ENCODE assay signal across 28 cellular contexts in the genomic region with DNA sequence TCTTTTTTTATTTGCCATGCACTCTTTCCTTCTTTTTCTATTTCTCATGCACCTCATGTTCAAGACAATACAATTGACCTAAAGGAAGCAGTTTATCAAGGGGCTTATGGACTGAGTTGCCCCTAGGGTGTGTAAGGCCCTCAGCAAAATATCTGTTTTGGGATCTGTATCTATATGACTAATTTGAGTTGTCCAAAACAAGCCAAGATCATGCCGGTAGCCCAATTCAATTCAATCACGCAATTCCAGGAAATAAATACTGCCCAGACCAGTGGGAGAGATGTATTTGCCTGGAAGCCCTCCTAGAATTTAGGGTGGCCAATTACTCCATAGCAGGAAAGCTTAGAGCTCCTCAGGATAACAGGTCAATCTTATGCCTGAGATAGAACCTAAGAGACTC.
"Had no signal": no experiment of that assay in that cellular context is flagged by ENCODE, and none has a peak within 500 bp of the region (broad histone marks: within the 10 kb centered on the region; RNA-seq: fewer than 3 reads in every experiment).

No MANE protein-coding gene starts in this region.

- H3K4me3 ChIP-seq: colonic mucosa, esophagus squamous epithelium, gastrocnemius medialis, heart right ventricle, left lung, lower lobe of right lung, mucosa of descending colon had no signal

- H3K27ac ChIP-seq: colonic mucosa, epithelial cell of prostate, esophagus squamous epithelium, gastrocnemius medialis, heart right ventricle, left lung, lower lobe of right lung had no signal

- H3K9me3 ChIP-seq: colonic mucosa had no signal

- H3K27ac Mint-ChIP-seq: dendritic cell treated with granulocyte-macrophage colony-stimulating factor and Interleukin-4, amounts not matched to agents 40 ng/mL and 50 ng/mL, for 4 days; effector memory CD8-positive, alpha-beta T cell; endodermal cell; mesothelial cell of epicardium; naive B cell had no signal

- DNase-seq: colonic mucosa; cortex of kidney; effector CD8-positive, alpha-beta T cell; effector memory CD8-positive, alpha-beta T cell; endodermal cell; erythroblast; esophagus squamous epithelium; foreskin fibroblast; foreskin melanocyte; gastrocnemius medialis; glutamatergic neuron; head of caudate nucleus; heart right ventricle; hippocampal formation; left cardiac atrium; left ventricle myocardium superior; lower lobe of right lung; mesenchymal stem cell; mucosa of descending colon; naive B cell had no signal

- H3K9me3 Mint-ChIP-seq: dendritic cell treated with granulocyte-macrophage colony-stimulating factor and Interleukin-4, amounts not matched to agents 40 ng/mL and 50 ng/mL, for 4 days had no signal

- H3K4me1 Mint-ChIP-seq: mesothelial cell of epicardium, naive B cell had no signal

- H3K4me1 ChIP-seq: colonic mucosa, esophagus squamous epithelium, gastrocnemius medialis, heart right ventricle, left lung, lower lobe of right lung had no signal

- H3K4me3 Mint-ChIP-seq: dendritic cell treated with granulocyte-macrophage colony-stimulating factor and Interleukin-4, amounts not matched to agents 40 ng/mL and 50 ng/mL, for 4 days; effector memory CD8-positive, alpha-beta T cell; endodermal cell; mesothelial cell of epicardium; naive B cell had no signal

- FAIRE-seq: endometrium, islet of Langerhans, keratinocyte had no signal

- H3K27me3 ChIP-seq: colonic mucosa, esophagus squamous epithelium, gastrocnemius medialis, heart right ventricle, left lung had no signal

- ATAC-seq: effector memory CD8-positive, alpha-beta T cell; esophagus mucosa; gastrocnemius medialis; heart right ventricle; left cardiac atrium; left lung; left ventricle myocardium superior; lower lobe of right lung; mucosa of descending colon had no signal

- H3K36me3 ChIP-seq: colonic mucosa, esophagus squamous epithelium, gastrocnemius medialis, heart right ventricle, left lung, lower lobe of right lung had no signal

- H3K27me3 Mint-ChIP-seq: dendritic cell treated with granulocyte-macrophage colony-stimulating factor and Interleukin-4, amounts not matched to agents 40 ng/mL and 50 ng/mL, for 4 days; effector memory CD8-positive, alpha-beta T cell; naive B cell had no signal
